In genomic region chr7:14504134-14504533, GRCh38 we compare ENCODE assay signal across 18 cellular contexts.
A peak's percentile ranks its signal among the peaks of the same experiment; 100 is the strongest.
DNase-seq lines count a peak whose midpoint lies in the region; ATAC-seq and TF ChIP-seq lines count a peak whose summit lies in the region.
"Had no signal": no experiment of that assay in that cellular context is flagged by ENCODE, and none has a peak within 500 bp of the region (broad histone marks: within the 10 kb centered on the region; RNA-seq: fewer than 3 reads in every experiment).

No MANE protein-coding gene starts in this region.

- no peaks in the 10 kb centered on the region for H3K27me3 Mint-ChIP-seq in progenitor cell of endocrine pancreas
- H3K27me3 Mint-ChIP-seq: activated CD4-positive, alpha-beta memory T cell treated with anti-CD3 and anti-CD28 coated beads for 36 hours; activated naive CD4-positive, alpha-beta T cell treated with anti-CD3 and anti-CD28 coated beads, Interleukin-2, amount 10 ng/mL, durations not matched to agents 7 days and 5 days; natural killer cell treated with Interleukin-12 subunit alpha and Interleukin-12 subunit beta and Interleukin-15 and Interleukin-18, amount 100 ng/mL, for 72 hours; stimulated activated naive CD8-positive, alpha-beta T cell treated with anti-CD3 and anti-CD28 coated beads, Interleukin-15, Interleukin-2, amounts not matched to agents 100 ng/mL and 50 ng/mL, for 24 hours had no signal

- TF ChIP-seq CTCF in progenitor cell of endocrine pancreas (IDR thresholded peaks at IDR 0.05; ENCODE audit: unreplicated experiment) = no peak

- no peaks in the 10 kb centered on the region for H3K36me3 Mint-ChIP-seq in progenitor cell of endocrine pancreas (ENCODE audit: insufficient read depth)
- H3K36me3 Mint-ChIP-seq: activated CD4-positive, alpha-beta memory T cell treated with anti-CD3 and anti-CD28 coated beads for 36 hours; activated naive CD4-positive, alpha-beta T cell treated with anti-CD3 and anti-CD28 coated beads, Interleukin-2, amount 10 ng/mL, durations not matched to agents 7 days and 5 days; natural killer cell treated with Interleukin-12 subunit alpha and Interleukin-12 subunit beta and Interleukin-15 and Interleukin-18, amount 100 ng/mL, for 72 hours had no signal

- peaks cover 8% of the 10 kb centered on the region for H3K9me3 Mint-ChIP-seq in progenitor cell of endocrine pancreas (ENCODE audit: low read depth)
- H3K9me3 Mint-ChIP-seq: stimulated activated naive CD8-positive, alpha-beta T cell treated with anti-CD3 and anti-CD28 coated beads, Interleukin-15, Interleukin-2, amounts not matched to agents 100 ng/mL and 50 ng/mL, for 24 hours had no signal

- ATAC-seq in sciatic nerve = peak; percentile 41
- ATAC-seq: foreskin keratinocyte; natural killer cell treated with Interleukin-12 subunit alpha and Interleukin-12 subunit beta and Interleukin-15 and Interleukin-18, amount 100 ng/mL, for 72 hours; upper lobe of right lung had no signal

- peak; percentile 21 for DNase-seq in NCI-H2107 treated with DMSO at 0.1 percent for 48 hours (lab: John Stamatoyannopoulos, UW; ENCODE audit: unreplicated experiment)
- DNase-seq in NCI-H2107 (lab: John Stamatoyannopoulos, UW) = no peak
- DNase-seq in NCI-H774 (lab: John Stamatoyannopoulos, UW) = peak; percentile 47
- DNase-seq in iPS DF 19.7 (ENCODE audit: low read depth, low spot score) = peak; percentile 2
- no peak for DNase-seq in sciatic nerve (ENCODE audit: low spot score)
- DNase-seq in SIG-M5 (lab: John Stamatoyannopoulos, UW) = no peak
- DNase-seq in progenitor cell of endocrine pancreas (ENCODE audit: low spot score, unreplicated experiment) = no peak
- DNase-seq in AG08396 (ENCODE audit: low spot score) = no peak
- DNase-seq: activated CD4-positive, alpha-beta memory T cell treated with anti-CD3 and anti-CD28 coated beads for 36 hours; activated naive CD4-positive, alpha-beta T cell treated with anti-CD3 and anti-CD28 coated beads, Interleukin-2, amount 10 ng/mL, durations not matched to agents 7 days and 5 days; activated T-cell treated with anti-CD3 and anti-CD28 coated beads, Interleukin-2, amount 50 U/mL, for 1 hour; DMS79 treated with DMSO at 0.1 percent for 48 hours; foreskin keratinocyte; NCI-H2029; stimulated activated CD4-positive, alpha-beta T cell treated with anti-CD3 and anti-CD28 coated beads, Interleukin-15, amount 100 ng/mL, for 24 hours; upper lobe of right lung had no signal

- H3K4me1 Mint-ChIP-seq in progenitor cell of endocrine pancreas (ENCODE audit: low read depth) = peaks cover 7% of the 10 kb centered on the region
- H3K4me1 Mint-ChIP-seq: activated naive CD4-positive, alpha-beta T cell treated with anti-CD3 and anti-CD28 coated beads, Interleukin-2, amount 10 ng/mL, durations not matched to agents 7 days and 5 days had no signal

- intact Hi-C loops in sciatic nerve (cut with DNase I) = no loop called here

- H3K4me3 Mint-ChIP-seq in progenitor cell of endocrine pancreas (ENCODE audit: low read depth) = no peak overlapping the region
- H3K4me3 Mint-ChIP-seq: activated CD4-positive, alpha-beta memory T cell treated with anti-CD3 and anti-CD28 coated beads for 36 hours; activated naive CD4-positive, alpha-beta T cell treated with anti-CD3 and anti-CD28 coated beads, Interleukin-2, amount 10 ng/mL, durations not matched to agents 7 days and 5 days; natural killer cell treated with Interleukin-12 subunit alpha and Interleukin-12 subunit beta and Interleukin-15 and Interleukin-18, amount 100 ng/mL, for 72 hours; stimulated activated naive CD8-positive, alpha-beta T cell treated with anti-CD3 and anti-CD28 coated beads, Interleukin-15, Interleukin-2, amounts not matched to agents 100 ng/mL and 50 ng/mL, for 24 hours had no signal

- no peak overlapping the region for H3K27ac Mint-ChIP-seq in progenitor cell of endocrine pancreas
- H3K27ac Mint-ChIP-seq: activated CD4-positive, alpha-beta memory T cell treated with anti-CD3 and anti-CD28 coated beads for 36 hours; activated naive CD4-positive, alpha-beta T cell treated with anti-CD3 and anti-CD28 coated beads, Interleukin-2, amount 10 ng/mL, durations not matched to agents 7 days and 5 days; natural killer cell treated with Interleukin-12 subunit alpha and Interleukin-12 subunit beta and Interleukin-15 and Interleukin-18, amount 100 ng/mL, for 72 hours; stimulated activated naive CD8-positive, alpha-beta T cell treated with anti-CD3 and anti-CD28 coated beads, Interleukin-15, Interleukin-2, amounts not matched to agents 100 ng/mL and 50 ng/mL, for 24 hours had no signal

Comparison
In these comparisons a context has a peak if more than half of its experiments do, and no peak if none do; other contexts are left out.
1. DNase-seq: peak in NCI-H2107 treated with DMSO at 0.1 percent for 48 hours (single experiment), NCI-H774 (single experiment) and iPS DF 19.7 (single experiment); none in NCI-H2107 (single experiment), sciatic nerve (single experiment), SIG-M5 (single experiment), progenitor cell of endocrine pancreas (single experiment) and AG08396 (single experiment).